In genomic region chr10:110858297-110858934, GRCh38 we compare ENCODE assay signal across 1 cellular context.
TF ChIP-seq lines count a peak whose summit lies in the region.

No MANE protein-coding gene starts in this region.

TF ChIP-seq in K562, 482 proteins besides CTCF, POLR2A, EP300 and RAD21 (continued from another document and continues in another):
- TF ChIP-seq HES1 (IDR thresholded peaks at IDR 0.05; ENCODE audit: low read depth) = peak; percentile 52; the same call in 1 of the 2 replicates
- TF ChIP-seq ZSCAN32 (CRISPR knock-in tag; IDR thresholded peaks at IDR 0.05) = no peak
- no peak for TF ChIP-seq MXD1 (CRISPR knock-in tag; IDR thresholded peaks at IDR 0.05; ENCODE audit: borderline replicate concordance, poor library complexity, severe bottlenecking)
- TF ChIP-seq ZNF445 (CRISPR knock-in tag; IDR thresholded peaks at IDR 0.05; ENCODE audit: low read depth) = no peak
- TF ChIP-seq ASH1L (IDR thresholded peaks at IDR 0.05; ENCODE audit: borderline replicate concordance, low read depth, partially characterized antibody) = no peak
- TF ChIP-seq LEF1 (IDR thresholded peaks at IDR 0.05) = 0 out of 2 replicates have a peak, but pooled peaks have one; percentile 50
- no peak for TF ChIP-seq MBD1 (CRISPR knock-in tag; IDR thresholded peaks at IDR 0.05)
- TF ChIP-seq CHAMP1 (IDR thresholded peaks at IDR 0.05) = peak; percentile 57; the same call in 1 of the 2 replicates
- TF ChIP-seq MIER1 (IDR thresholded peaks at IDR 0.05; ENCODE audit: low read depth) = no peak
- peak; percentile 38; the same call in 1 of the 2 replicates for TF ChIP-seq MBD2 (IDR thresholded peaks at IDR 0.05; ENCODE audit: borderline replicate concordance, low read depth)
- TF ChIP-seq NONO (IDR thresholded peaks at IDR 0.05; ENCODE audit: low read depth in 2 of 2, low read length in 1 of 2) = no peak
- TF ChIP-seq CREB3 (tag; conservative IDR thresholded peaks at IDR 0.05; ENCODE audit: low read depth) = no peak
- TF ChIP-seq FOXA3 (CRISPR knock-in tag; conservative IDR thresholded peaks at IDR 0.05 in 1 of 2, IDR thresholded peaks at IDR 0.05 in 1 of 2) = peak; percentile 34 to 90; a peak in 3 of 4 replicates
- TF ChIP-seq ARID3A (IDR thresholded peaks at IDR 0.05; ENCODE audit: borderline replicate concordance, low read depth, low read length) = peak; percentile 54; the same call in 1 of the 2 replicates
- TF ChIP-seq SMARCA5 (IDR thresholded peaks at IDR 0.05) = no peak
- TF ChIP-seq MNT (conservative IDR thresholded peaks at IDR 0.05) = no peak
- no peak; the same call in 1 of the 2 replicates for TF ChIP-seq ZNF766 (CRISPR knock-in tag; conservative IDR thresholded peaks at IDR 0.05)
- TF ChIP-seq VEZF1 (CRISPR knock-in tag; IDR thresholded peaks at IDR 0.05) = peak; percentile 56; the same call in 1 of the 2 replicates
- no peak for TF ChIP-seq ZNF75A (CRISPR knock-in tag; IDR thresholded peaks at IDR 0.05)
- no peak for TF ChIP-seq SRSF9 (IDR thresholded peaks at IDR 0.05; ENCODE audit: borderline replicate concordance, low read depth, low read length)
- TF ChIP-seq IRF9 (tag; IDR thresholded peaks at IDR 0.05) = no peak
- TF ChIP-seq HMG20A (CRISPR knock-in tag; conservative IDR thresholded peaks at IDR 0.05) = no peak
- no peak for TF ChIP-seq YY1 (IDR thresholded peaks at IDR 0.05; ENCODE audit: borderline replicate concordance in 1 of 3, control insufficient read depth in 1 of 3, extremely low read depth in 1 of 3, insufficient read depth in 3 of 3, insufficient read length in 1 of 3, insufficient replicate concordance in 2 of 3, low read depth in 1 of 3, low read length in 2 of 3)
- TF ChIP-seq IFI16 (CRISPR knock-in tag; IDR thresholded peaks at IDR 0.05) = no peak
- no peak for TF ChIP-seq RFX7 (CRISPR knock-in tag; IDR thresholded peaks at IDR 0.05)
- TF ChIP-seq THRA (IDR thresholded peaks at IDR 0.05) = no peak
- no peak for TF ChIP-seq CEBPB (tag; IDR thresholded peaks at IDR 0.05)
- TF ChIP-seq HMGN3 (IDR thresholded peaks at IDR 0.05; ENCODE audit: borderline replicate concordance, extremely low read depth, insufficient read length, low read depth, low read length) = peak; percentile 48
- no peak for TF ChIP-seq ZC3H4 (CRISPR knock-in tag; IDR thresholded peaks at IDR 0.05; ENCODE audit: borderline replicate concordance)
- TF ChIP-seq RBM34 (IDR thresholded peaks at IDR 0.05; ENCODE audit: borderline replicate concordance, insufficient read depth, low read length) = no peak
- no peak for TF ChIP-seq ZNF655 (CRISPR knock-in tag; IDR thresholded peaks at IDR 0.05)
- TF ChIP-seq MCM7 (IDR thresholded peaks at IDR 0.05) = no peak
- no peak for TF ChIP-seq ZBTB17 (CRISPR knock-in tag; IDR thresholded peaks at IDR 0.05)
- TF ChIP-seq KLF16 (IDR thresholded peaks at IDR 0.05) = peak; percentile 85
- no peak for TF ChIP-seq BRD4 (IDR thresholded peaks at IDR 0.05)
- peak; percentile 93 for TF ChIP-seq CBFA2T2 (conservative IDR thresholded peaks at IDR 0.05)
- no peak for TF ChIP-seq BMI1 (IDR thresholded peaks at IDR 0.05; ENCODE audit: low read length)
- peak; percentile 79 for TF ChIP-seq CCNT2 (IDR thresholded peaks at IDR 0.05; ENCODE audit: borderline replicate concordance, extremely low read depth, insufficient read length, low read depth, low read length)
- TF ChIP-seq PHB (CRISPR knock-in tag; IDR thresholded peaks at IDR 0.05) = no peak
- no peak for TF ChIP-seq TAF1 (IDR thresholded peaks at IDR 0.05; ENCODE audit: control insufficient read depth, extremely low read depth, insufficient read depth, low read length, severe bottlenecking)
- TF ChIP-seq ZNF639 (CRISPR knock-in tag; conservative IDR thresholded peaks at IDR 0.05 in 1 of 2, IDR thresholded peaks at IDR 0.05 in 1 of 2) = no peak
- TF ChIP-seq RBM15 (IDR thresholded peaks at IDR 0.05; ENCODE audit: insufficient read depth, low read length) = no peak
